Comparison of ENCODE assay signal across 6 cellular contexts in genomic region chr7:101000025-101000424, GRCh38. TPM values are rescaled to one million over a fixed set of nuclear protein-coding genes. Genes with fewer than 3 reads are reported as not detected.
"Had no signal": no experiment of that assay in that cellular context is flagged by ENCODE, and none has a peak within 500 bp of the region (broad histone marks: within the 10 kb centered on the region; RNA-seq: fewer than 3 reads in every experiment).

No MANE protein-coding gene starts in this region.

RNA-seq across cellular contexts. Expression of gene MUC17, which starts 19.9 kb away (rescaled TPM):
- total RNA-seq: GM23248, H4, H7, HepG2, HFFc6, HT1080 had no signal

RNA-seq across cellular contexts. Expression of gene MUC12, which starts 30.7 kb away (rescaled TPM):
- total RNA-seq: HepG2, HT1080 had no signal

RNA-seq across cellular contexts. Expression of gene MUC3A, which starts 50.7 kb away (rescaled TPM):
- total RNA-seq: GM23248, H4, HepG2, HFFc6, HT1080 had no signal
